In the genomic region with DNA sequence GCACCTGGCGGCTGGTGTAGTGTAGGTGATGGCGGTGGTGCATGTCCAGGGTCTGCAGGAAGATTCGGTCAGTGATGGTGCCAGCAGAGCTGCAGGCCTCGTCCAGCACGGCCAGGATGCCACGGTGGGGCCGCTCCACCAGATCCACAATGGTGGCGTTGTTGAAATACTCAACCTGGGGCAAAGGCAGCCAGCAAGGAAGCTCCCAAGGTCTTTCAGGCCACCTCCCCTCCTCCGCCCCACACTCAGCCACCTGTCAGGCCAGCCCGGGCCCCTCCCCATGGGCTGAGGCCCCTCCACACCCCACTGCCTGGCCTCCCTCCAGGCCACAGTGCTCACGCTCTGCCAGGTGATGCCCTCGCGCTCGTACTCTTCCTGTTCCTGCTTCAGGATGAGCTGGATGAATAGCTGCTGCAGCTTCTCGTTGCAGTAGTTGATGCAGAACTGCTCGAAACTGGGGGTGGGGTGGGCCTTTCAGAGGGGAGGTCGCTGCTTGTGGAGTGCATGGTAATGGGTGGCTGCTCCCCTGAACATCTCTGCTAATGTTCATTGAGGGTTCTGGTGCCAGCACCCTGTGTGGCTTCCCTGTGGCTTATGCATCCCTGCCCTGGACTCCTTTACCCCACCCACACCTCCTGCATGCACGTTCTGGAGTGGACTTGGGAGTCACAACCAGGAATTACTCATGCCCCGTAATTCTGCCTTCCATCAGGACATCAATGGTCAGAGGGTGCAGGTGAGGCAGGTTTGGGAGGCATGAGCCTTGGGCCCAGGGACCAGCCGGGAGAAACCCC, we compare ENCODE assay signal across 1 cellular context.
TF ChIP-seq lines count a peak whose summit lies in the region.

No MANE protein-coding gene starts in this region.

TF ChIP-seq in GM12878, 131 proteins besides CTCF, POLR2A, EP300 and RAD21:
- TF ChIP-seq POLR2AphosphoS2 (IDR thresholded peaks at IDR 0.05; ENCODE audit: low read depth, low read length) (0 out of 2 replicates have a peak, but pooled peaks have one; percentile 0), GATAD2B (conservative IDR thresholded peaks at IDR 0.05; ENCODE audit: low read depth) (no peak), POU2F2 (IDR thresholded peaks at IDR 0.05; ENCODE audit: borderline replicate concordance, low read depth, low read length) (peak; percentile 6; the same call in 1 of the 3 replicates), TARDBP (IDR thresholded peaks at IDR 0.05; ENCODE audit: borderline replicate concordance) (no peak)
